ENCODE assay signal across 9 cellular contexts in genomic region chr15:45187578-45187893, GRCh38. TPM values are rescaled to one million over a fixed set of nuclear protein-coding genes. Genes with fewer than 3 reads are reported as not detected.
A peak's percentile ranks its signal among the peaks of the same experiment; 100 is the strongest.
DNase-seq lines count a peak whose midpoint lies in the region; ATAC-seq, FAIRE-seq and TF ChIP-seq lines count a peak whose summit lies in the region.
"Had no signal": no experiment of that assay in that cellular context is flagged by ENCODE, and none has a peak within 500 bp of the region (broad histone marks: within the 10 kb centered on the region; RNA-seq: fewer than 3 reads in every experiment).

No MANE protein-coding gene starts in this region.

- peaks cover 46% of the 10 kb centered on the region for H3K79me2 ChIP-seq in HepG2 (ENCODE audit: insufficient read depth, low read length)

- ATAC-seq in HepG2 (no peak), HG02938 (IDR thresholded peaks at IDR 0.05; ENCODE audit: unreplicated experiment) (no peak)

- H3K27ac ChIP-seq in HepG2 (ENCODE audit: extremely low read length, insufficient read depth, low read length) (peak overlapping the region; percentile 50), temporal lobe (ENCODE audit: low read depth, low read length) (peak overlapping the region; percentile 11)

- H3K4me1 ChIP-seq in HepG2 (ENCODE audit: insufficient read depth, low read length): peaks cover 51% of the 10 kb centered on the region

- H3K4me2 ChIP-seq in HepG2 (ENCODE audit: low read depth, low read length): 0 out of 2 replicates have a peak overlapping the region, but pooled peaks have one; percentile 79

- intact Hi-C loops in HepG2 (cut with micrococcal nuclease; ENCODE audit: unreplicated experiment): loop anchor here (1.0 to 2.0 kb wide), 2 partner anchors 13 to 20 kb away; no protein-coding TSS in a partner anchor
- intact Hi-C loops in activated T-helper 2 cell treated with anti-CD3 and anti-CD28 coated beads, Interferon-gamma antibody, Interleukin-2, Interleukin-4, amounts not matched to agents 10 μg/mL and 5 μg/mL and 100 μg/mL, durations not matched to agents 14 hours and 24 hours and 36 hours (cut with micrococcal nuclease): no loop called here

- no peak for TF ChIP-seq EP300 in HepG2 (IDR thresholded peaks at IDR 0.05; ENCODE audit: low read depth in 2 of 2, low read length in 2 of 2)
- no peak for TF ChIP-seq EP300 in HepG2 (CRISPR knock-in tag; IDR thresholded peaks at IDR 0.05; ENCODE audit: borderline replicate concordance)

- no TSS peak for BruUV-seq in HepG2 (replicated peaks; lab: Mats Ljungman, UMichigan)

- peak overlapping the region; percentile 44 for H3K4me3 ChIP-seq in HFF-Myc (replicated peaks; ENCODE audit: low read depth, low read length)
- peak overlapping the region; percentile 66 for H3K4me3 ChIP-seq in astrocyte of the cerebellum (ENCODE audit: low read depth, low read length)
- peak overlapping the region; percentile 77 to 83 (median 82); a peak in 5 of 6 replicates for H3K4me3 ChIP-seq in HepG2 (replicated peaks in 1 of 3; ENCODE audit: insufficient read depth in 1 of 3, low read depth in 2 of 3, low read length in 3 of 3)

- peaks cover 24% of the 10 kb centered on the region for H4K20me1 ChIP-seq in HepG2 (ENCODE audit: insufficient read depth, low read length)

- peaks cover 0 to 3% of the 10 kb centered on the region in 2 experiments; a peak in 2 of 5 replicates for H3K36me3 ChIP-seq in HepG2 (replicated peaks in 1 of 2; ENCODE audit: control insufficient read depth in 1 of 2, insufficient read depth in 2 of 2, low read length in 2 of 2)

- H3K36me3 Mint-ChIP-seq in activated T-helper 2 cell treated with anti-CD3 and anti-CD28 coated beads, Interferon-gamma antibody, Interleukin-2, Interleukin-4, amounts not matched to agents 10 μg/mL and 5 μg/mL and 100 μg/mL, durations not matched to agents 14 hours and 24 hours and 36 hours (ENCODE audit: low read depth): no peaks in the 10 kb centered on the region

- TF ChIP-seq CTCF in HFF-Myc (IDR thresholded peaks at IDR 0.05; ENCODE audit: low read depth, low read length, missing control alignments) (no peak), astrocyte of the cerebellum (IDR thresholded peaks at IDR 0.05; ENCODE audit: low read depth, low read length, missing control alignments) (no peak), HepG2 (CRISPR knock-in tag; IDR thresholded peaks at IDR 0.05) (no peak)

- peak overlapping the region; percentile 69; the same call in 1 of the 2 replicates for H3K9ac ChIP-seq in HepG2 (ENCODE audit: insufficient read depth, low read depth, low read length)

- no peak overlapping the region for H2AFZ ChIP-seq in HepG2 (ENCODE audit: low read length)

- peaks cover 27% of the 10 kb centered on the region for H3K4me1 Mint-ChIP-seq in activated T-helper 2 cell treated with anti-CD3 and anti-CD28 coated beads, Interferon-gamma antibody, Interleukin-2, Interleukin-4, amounts not matched to agents 10 μg/mL and 5 μg/mL and 100 μg/mL, durations not matched to agents 14 hours and 24 hours and 36 hours (ENCODE audit: low read depth)

- in situ Hi-C loops in astrocyte of the cerebellum (cut with HindIII; ENCODE audit: low sequenced_read_pairs): no loop called here
- in situ Hi-C loops in HepG2 (cut with HindIII; ENCODE audit: extremely low pct_ligation_motif_present, low pct_unique_long_range_greater_than_20kb): no loop called here

- no peaks in the 10 kb centered on the region for H3K9me3 ChIP-seq in HepG2 (ENCODE audit: low read length)

- FAIRE-seq in HepG2 (lab: Jason Lieb, UNC): no peak

- no peaks in the 10 kb centered on the region for H3K9me3 Mint-ChIP-seq in activated T-helper 2 cell treated with anti-CD3 and anti-CD28 coated beads, Interferon-gamma antibody, Interleukin-2, Interleukin-4, amounts not matched to agents 10 μg/mL and 5 μg/mL and 100 μg/mL, durations not matched to agents 14 hours and 24 hours and 36 hours

- DNase-seq in HFF-Myc (ENCODE audit: extremely low read depth, low read depth): no peak
- DNase-seq in astrocyte of the cerebellum (ENCODE audit: low read depth): no peak
- DNase-seq in HepG2 (ENCODE audit: low spot score): no peak
- no peak for DNase-seq in activated T-helper 2 cell treated with anti-CD3 and anti-CD28 coated beads, Interferon-gamma antibody, Interleukin-2, Interleukin-4, amounts not matched to agents 10 μg/mL and 5 μg/mL and 100 μg/mL, durations not matched to agents 14 hours and 24 hours and 36 hours (ENCODE audit: low spot score)
- no peak for DNase-seq in NCI-H187 treated with DMSO at 0.1 percent for 48 hours (lab: John Stamatoyannopoulos, UW)
- no peak for DNase-seq in NCI-H2029 (lab: John Stamatoyannopoulos, UW)

- TF ChIP-seq RAD21 in HepG2 (CRISPR knock-in tag; IDR thresholded peaks at IDR 0.05): no peak

- H3K27me3 ChIP-seq in HepG2 (ENCODE audit: control insufficient read depth in 1 of 2, insufficient read depth in 2 of 2, low read length in 2 of 2): peaks cover 0 to 3% of the 10 kb centered on the region in 2 experiments; a peak in 1 of 5 replicates

- WGBS in HepG2 (ENCODE audit: low lambda C conversion rate): 0% methylated on average over 1 of the region's 43 CpGs

- CTCF ChIA-PET in HepG2 (lab: Yijun Ruan, JAX; ENCODE audit: low intra/inter-chr PET ratio, low total read pairs): interaction anchor here (1.5 kb wide), 1 partner anchor 11 kb away, joined by 3 read pairs; no protein-coding TSS in a partner anchor

- no peak overlapping the region for H3K27ac Mint-ChIP-seq in activated T-helper 2 cell treated with anti-CD3 and anti-CD28 coated beads, Interferon-gamma antibody, Interleukin-2, Interleukin-4, amounts not matched to agents 10 μg/mL and 5 μg/mL and 100 μg/mL, durations not matched to agents 14 hours and 24 hours and 36 hours

- H3K27me3 Mint-ChIP-seq in activated T-helper 2 cell treated with anti-CD3 and anti-CD28 coated beads, Interferon-gamma antibody, Interleukin-2, Interleukin-4, amounts not matched to agents 10 μg/mL and 5 μg/mL and 100 μg/mL, durations not matched to agents 14 hours and 24 hours and 36 hours (ENCODE audit: low read depth): peaks cover 7% of the 10 kb centered on the region

- TF ChIP-seq POLR2A in HepG2 (IDR thresholded peaks at IDR 0.05; ENCODE audit: insufficient read depth in 1 of 2, low read depth in 2 of 2, low read length in 2 of 2): no peak

- POLR2A ChIA-PET in HepG2 (lab: Yijun Ruan, JAX): interaction anchor here (0.6 to 2.9 kb wide), 7 partner anchors 12 to 215 kb away, joined by 3 to 42 read pairs (median 9); a partner anchor contains a TSS

- H3K4me3 Mint-ChIP-seq in activated T-helper 2 cell treated with anti-CD3 and anti-CD28 coated beads, Interferon-gamma antibody, Interleukin-2, Interleukin-4, amounts not matched to agents 10 μg/mL and 5 μg/mL and 100 μg/mL, durations not matched to agents 14 hours and 24 hours and 36 hours (ENCODE audit: low read depth): no peak overlapping the region

RNA-seq across cellular contexts. Expression of gene SHF, which starts 0.2 kb away (rescaled TPM):
- total RNA-seq in HepG2 (2016; rRNA removed; fragmentation: Illumina TruSeq; extraction: Trizol) (16.8 and 25.5 TPM in 2 replicates), temporal lobe (46.7 TPM)
- total RNA-seq in HepG2 (2016; cell fraction: cytosol; rRNA removed; fragmentation: Illumina TruSeq; extraction: Trizol; ENCODE audit: low read depth): 12.8 and 14.1 TPM in 2 replicates
- 14.2 and 23.0 TPM in 2 replicates for total RNA-seq in HepG2 (2016; cell fraction: insoluble cytoplasmic fraction; rRNA removed; fragmentation: Illumina TruSeq; extraction: Trizol)
- 21.8 and 26.1 TPM in 2 replicates for total RNA-seq in HepG2 (2016; cell fraction: membrane; rRNA removed; fragmentation: Illumina TruSeq; extraction: Trizol)
- 19.6 and 27.1 TPM in 2 replicates for total RNA-seq in HepG2 (2016; cell fraction: nucleus; rRNA removed; fragmentation: Illumina TruSeq; extraction: Trizol)
- polyA plus RNA-seq in HepG2 (2011; rRNA removed): 20.9 and 21.4 TPM in 2 replicates
- polyA plus RNA-seq in HepG2 (2011; cell fraction: cytosol; rRNA removed): 13.0 and 16.7 TPM in 2 replicates
- polyA plus RNA-seq in HepG2 (2011; cell fraction: nucleus; rRNA removed): 19.6 and 22.5 TPM in 2 replicates
- 20.3 and 23.9 TPM in 2 replicates for polyA plus RNA-seq in HepG2 (2012)
- 15.0 and 15.7 TPM in 2 replicates for polyA plus RNA-seq in HepG2 (2016; cell fraction: cytosol; fragmentation: Illumina TruSeq; extraction: Trizol; ENCODE audit: low read depth)
- polyA plus RNA-seq in HepG2 (2016; cell fraction: insoluble cytoplasmic fraction; fragmentation: Illumina TruSeq; extraction: Trizol; ENCODE audit: low read depth): 20.8 and 23.0 TPM in 2 replicates
- polyA plus RNA-seq in HepG2 (2016; cell fraction: membrane; fragmentation: Illumina TruSeq; extraction: Trizol; ENCODE audit: low read depth): 19.3 and 22.0 TPM in 2 replicates
- polyA plus RNA-seq in HepG2 (2016; cell fraction: nucleus; fragmentation: Illumina TruSeq; extraction: Trizol; ENCODE audit: insufficient read depth, low read depth): 27.9 and 28.2 TPM in 2 replicates
- 3.7 and 33.1 TPM in 2 replicates for polyA minus RNA-seq in HepG2 (2011; rRNA and poly(A)+ RNA removed; ENCODE audit: low replicate concordance)
- polyA minus RNA-seq in HepG2 (2011; cell fraction: cytosol; rRNA and poly(A)+ RNA removed): 10.0 and 13.8 TPM in 2 replicates
- polyA minus RNA-seq in HepG2 (2011; cell fraction: nucleus; rRNA and poly(A)+ RNA removed): 18.3 and 18.9 TPM in 2 replicates
- total RNA-seq in activated T-helper 2 cell treated with anti-CD3 and anti-CD28 coated beads, Interferon-gamma antibody, Interleukin-2, Interleukin-4, amounts not matched to agents 10 μg/mL and 5 μg/mL and 100 μg/mL, durations not matched to agents 14 hours and 24 hours and 36 hours: 16.3 and 16.4 TPM in 2 replicates

RNA-seq across cellular contexts. Expression of gene DUOX1, which starts 57.7 kb away (rescaled TPM):
- total RNA-seq in HepG2 (2016; rRNA removed; fragmentation: Illumina TruSeq; extraction: Trizol): not detected in 2 replicates
- not detected in 2 replicates for total RNA-seq in HepG2 (2016; cell fraction: cytosol; rRNA removed; fragmentation: Illumina TruSeq; extraction: Trizol; ENCODE audit: low read depth)
- total RNA-seq in HepG2 (2016; cell fraction: insoluble cytoplasmic fraction; rRNA removed; fragmentation: Illumina TruSeq; extraction: Trizol): not detected in 2 replicates
- total RNA-seq in HepG2 (2016; cell fraction: membrane; rRNA removed; fragmentation: Illumina TruSeq; extraction: Trizol): not detected in 2 replicates
- not detected in 2 replicates for total RNA-seq in HepG2 (2016; cell fraction: nucleus; rRNA removed; fragmentation: Illumina TruSeq; extraction: Trizol)
- 0.03 TPM in 1 of 2 replicates, not detected in the other for polyA plus RNA-seq in HepG2 (2011; rRNA removed)
- not detected in 2 replicates for polyA plus RNA-seq in HepG2 (2011; cell fraction: cytosol; rRNA removed)
- 0.03 TPM in 1 of 2 replicates, not detected in the other for polyA plus RNA-seq in HepG2 (2011; cell fraction: nucleus; rRNA removed)
- 0.28 and 0.65 TPM in 2 replicates for polyA plus RNA-seq in HepG2 (2012)
- polyA plus RNA-seq in HepG2 (2016; cell fraction: cytosol; fragmentation: Illumina TruSeq; extraction: Trizol; ENCODE audit: low read depth): not detected in 2 replicates
- 0.13 TPM in 1 of 2 replicates, not detected in the other for polyA plus RNA-seq in HepG2 (2016; cell fraction: insoluble cytoplasmic fraction; fragmentation: Illumina TruSeq; extraction: Trizol; ENCODE audit: low read depth)
- polyA plus RNA-seq in HepG2 (2016; cell fraction: membrane; fragmentation: Illumina TruSeq; extraction: Trizol; ENCODE audit: low read depth): not detected in 2 replicates
- polyA plus RNA-seq in HepG2 (2016; cell fraction: nucleus; fragmentation: Illumina TruSeq; extraction: Trizol; ENCODE audit: insufficient read depth, low read depth): not detected in 2 replicates
- polyA minus RNA-seq in HepG2 (2011; rRNA and poly(A)+ RNA removed; ENCODE audit: low replicate concordance): 0.47 TPM in 1 of 2 replicates, not detected in the other
- not detected in 2 replicates for polyA minus RNA-seq in HepG2 (2011; cell fraction: cytosol; rRNA and poly(A)+ RNA removed)
- polyA minus RNA-seq in HepG2 (2011; cell fraction: nucleus; rRNA and poly(A)+ RNA removed): not detected in 2 replicates
- not detected for total RNA-seq in temporal lobe
- 0.37 and 0.50 TPM in 2 replicates for total RNA-seq in activated T-helper 2 cell treated with anti-CD3 and anti-CD28 coated beads, Interferon-gamma antibody, Interleukin-2, Interleukin-4, amounts not matched to agents 10 μg/mL and 5 μg/mL and 100 μg/mL, durations not matched to agents 14 hours and 24 hours and 36 hours
- total RNA-seq: fibroblast of lung had no signal
- polyA plus RNA-seq: fibroblast of lung had no signal

RNA-seq across cellular contexts. Expression of gene DUOXA1, which starts 57.9 kb away (rescaled TPM):
- total RNA-seq in HepG2 (2016; rRNA removed; fragmentation: Illumina TruSeq; extraction: Trizol): not detected in 2 replicates
- not detected in 2 replicates for total RNA-seq in HepG2 (2016; cell fraction: cytosol; rRNA removed; fragmentation: Illumina TruSeq; extraction: Trizol; ENCODE audit: low read depth)
- total RNA-seq in HepG2 (2016; cell fraction: insoluble cytoplasmic fraction; rRNA removed; fragmentation: Illumina TruSeq; extraction: Trizol): not detected in 2 replicates
- total RNA-seq in HepG2 (2016; cell fraction: membrane; rRNA removed; fragmentation: Illumina TruSeq; extraction: Trizol): not detected in 2 replicates
- not detected in 2 replicates for total RNA-seq in HepG2 (2016; cell fraction: nucleus; rRNA removed; fragmentation: Illumina TruSeq; extraction: Trizol)
- polyA plus RNA-seq in HepG2 (2011; rRNA removed): 0.10 TPM in 1 of 2 replicates, not detected in the other
- polyA plus RNA-seq in HepG2 (2011; cell fraction: cytosol; rRNA removed): 0.03 and 0.07 TPM in 2 replicates
- 0.14 TPM in 1 of 2 replicates, not detected in the other for polyA plus RNA-seq in HepG2 (2011; cell fraction: nucleus; rRNA removed)
- 0.19 TPM in 1 of 2 replicates, not detected in the other for polyA plus RNA-seq in HepG2 (2012)
- polyA plus RNA-seq in HepG2 (2016; cell fraction: cytosol; fragmentation: Illumina TruSeq; extraction: Trizol; ENCODE audit: low read depth): not detected in 2 replicates
- not detected in 2 replicates for polyA plus RNA-seq in HepG2 (2016; cell fraction: insoluble cytoplasmic fraction; fragmentation: Illumina TruSeq; extraction: Trizol; ENCODE audit: low read depth)
- not detected in 2 replicates for polyA plus RNA-seq in HepG2 (2016; cell fraction: membrane; fragmentation: Illumina TruSeq; extraction: Trizol; ENCODE audit: low read depth)
- not detected in 2 replicates for polyA plus RNA-seq in HepG2 (2016; cell fraction: nucleus; fragmentation: Illumina TruSeq; extraction: Trizol; ENCODE audit: insufficient read depth, low read depth)
- 0.14 TPM in 2 replicates for polyA minus RNA-seq in HepG2 (2011; rRNA and poly(A)+ RNA removed; ENCODE audit: low replicate concordance)
- polyA minus RNA-seq in HepG2 (2011; cell fraction: cytosol; rRNA and poly(A)+ RNA removed): not detected in 2 replicates
- not detected in 2 replicates for polyA minus RNA-seq in HepG2 (2011; cell fraction: nucleus; rRNA and poly(A)+ RNA removed)
- total RNA-seq in temporal lobe: under 0.01 TPM
- total RNA-seq in activated T-helper 2 cell treated with anti-CD3 and anti-CD28 coated beads, Interferon-gamma antibody, Interleukin-2, Interleukin-4, amounts not matched to agents 10 μg/mL and 5 μg/mL and 100 μg/mL, durations not matched to agents 14 hours and 24 hours and 36 hours: 0.21 TPM in 1 of 2 replicates, not detected in the other
- total RNA-seq: fibroblast of lung had no signal
- polyA plus RNA-seq: fibroblast of lung had no signal
